8 cellular contexts compared by ENCODE assay signal in the genomic region with DNA sequence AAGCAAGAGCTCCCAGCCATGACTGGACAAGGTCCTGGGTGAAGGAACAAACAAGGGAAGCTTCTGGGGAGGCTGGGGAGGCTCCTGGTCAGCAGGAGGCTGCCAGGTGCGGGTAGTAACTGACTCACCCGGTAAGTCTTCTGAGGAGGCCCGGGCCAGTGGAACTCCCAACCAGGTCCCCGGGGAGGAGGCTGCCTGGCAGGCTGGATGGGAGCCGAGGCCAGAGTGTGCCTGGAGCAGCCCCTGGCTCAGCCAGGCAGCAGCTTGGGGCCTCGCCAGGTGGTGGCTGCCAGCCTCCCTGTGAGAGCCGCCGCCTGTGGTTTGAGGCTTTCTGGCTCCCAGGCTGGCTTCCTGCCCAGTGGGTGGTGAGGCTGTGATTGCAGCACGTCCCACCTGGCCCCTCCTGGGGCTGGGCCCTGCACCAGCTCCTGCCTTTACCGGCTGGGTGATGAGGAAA. TPM values are rescaled to one million over a fixed set of nuclear protein-coding genes. Genes with fewer than 3 reads are reported as not detected.
DNase-seq lines count a peak whose midpoint lies in the region; ATAC-seq lines count a peak whose summit lies in the region.

No MANE protein-coding gene starts in this region.

- intact Hi-C loops in cardiac septum (cut with DNase I): no loop called here

- no peak for ATAC-seq in HG02798 (IDR thresholded peaks at IDR 0.05; ENCODE audit: poor library complexity, unreplicated experiment)
- no peak for ATAC-seq in HG02973 (IDR thresholded peaks at IDR 0.05; ENCODE audit: unreplicated experiment)

- DNase-seq in COLO668 (lab: John Stamatoyannopoulos, UW; ENCODE audit: unreplicated experiment): peak; percentile 32
- DNase-seq in NCI-H2029 (lab: John Stamatoyannopoulos, UW): peak; percentile 87
- DNase-seq in activated T-cell treated with anti-CD3 and anti-CD28 coated beads, Interleukin-2, amount 50 U/mL, for 1 hour: peak; percentile 68
- peak; percentile 88 for DNase-seq in cardiac septum (ENCODE audit: low spot score)
- peak in 2 of 3 donors; percentile 5 to 18 for DNase-seq in stimulated activated CD4-positive, alpha-beta T cell treated with anti-CD3 and anti-CD28 coated beads, TNF-alpha, amount 100 ng/mL, for 48 hours (ENCODE audit: low read depth in 3 of 3)
- no peak for DNase-seq in NCI-H774 (lab: John Stamatoyannopoulos, UW)

RNA-seq across cellular contexts. Expression of a gene that starts 46.2 kb away (rescaled TPM):
- 87.7 TPM for total RNA-seq in cardiac septum
